Comparison of ENCODE assay signal across 8 cellular contexts in genomic region chr17:28371245-28372202, GRCh38. TPM values are rescaled to one million over a fixed set of nuclear protein-coding genes. Genes with fewer than 3 reads are reported as not detected.
DNase-seq lines count a peak whose midpoint lies in the region; ATAC-seq, FAIRE-seq and TF ChIP-seq lines count a peak whose summit lies in the region.

TSS of gene SARM1 (plus strand) at chr17:28371694. CDS start at chr17:28372033, 339 bp downstream.

- H3K27me3 ChIP-seq in mammary epithelial cell (ENCODE audit: insufficient read depth, low read length), result no peaks in the 10 kb centered on the region
- H3K27me3 ChIP-seq in keratinocyte (ENCODE audit: control insufficient read depth, extremely low read depth, insufficient read depth, low read length), result peaks cover 18% of the 10 kb centered on the region

- peak within 1 kb of the TSS; percentile 85 for H3K27ac Mint-ChIP-seq in activated B cell treated with CpG ODN at 0.5 μM for 24 hours

- H3K4me3 Mint-ChIP-seq in activated B cell treated with CpG ODN at 0.5 μM for 24 hours, result peak within 1 kb of the TSS; percentile 94

- in situ Hi-C loops in mammary epithelial cell (cut with MboI; ENCODE audit: low sequenced_read_pairs in 2 of 2), result no loop called here

- ATAC-seq in HG02610 (IDR thresholded peaks at IDR 0.05; ENCODE audit: unreplicated experiment) (peak; percentile 70), activated B cell treated with CpG ODN at 0.5 μM for 24 hours (ENCODE audit: low read depth) (peak; percentile 90)

- TF ChIP-seq CTCF in GM10266 (IDR thresholded peaks at IDR 0.05; ENCODE audit: control insufficient read depth, insufficient read depth, low read depth, missing control alignments), result no peak
- no peak for TF ChIP-seq CTCF in activated B cell treated with CpG ODN at 0.5 μM for 24 hours (IDR thresholded peaks at IDR 0.05)
- no peak for TF ChIP-seq CTCF in mammary epithelial cell (conservative IDR thresholded peaks at IDR 0.05 in 1 of 2, IDR thresholded peaks at IDR 0.05 in 1 of 2; ENCODE audit: extremely low read depth in 1 of 2, insufficient read depth in 1 of 2, low read depth in 1 of 2, low read length in 2 of 2)
- no peak for TF ChIP-seq CTCF in keratinocyte (optimal IDR thresholded peaks at IDR 0.05 in 1 of 3, IDR thresholded peaks at IDR 0.05 in 1 of 3, conservative IDR thresholded peaks at IDR 0.05 in 1 of 3; ENCODE audit: extremely low read depth in 1 of 3, insufficient read depth in 2 of 3, low read length in 3 of 3)

- BruUV-seq in mammary epithelial cell (replicated peaks; lab: Mats Ljungman, UMichigan), result no TSS peak

- DNase-seq in GM10266 (ENCODE audit: extremely low spot score), result peak; percentile 98
- peak; percentile 49 for DNase-seq in NCI-H187 treated with DMSO at 0.1 percent for 48 hours (lab: John Stamatoyannopoulos, UW)
- peak; percentile 82 for DNase-seq in activated B cell treated with CpG ODN at 0.5 μM for 24 hours
- DNase-seq in mammary epithelial cell, result peak; percentile 27
- no peak for DNase-seq in keratinocyte (ENCODE audit: low read depth, low spot score)
- DNase-seq in stimulated activated CD4-positive, alpha-beta T cell treated with anti-CD3 and anti-CD28 coated beads, Interleukin-12 subunit alpha, Interleukin-12 subunit beta, amount 100 ng/mL, for 24 hours (ENCODE audit: low read depth in 2 of 2), result peak; percentile 70 to 87
- DNase-seq in MV-4-11 (lab: John Stamatoyannopoulos, UW), result no peak

- H4K20me1 ChIP-seq in mammary epithelial cell (ENCODE audit: insufficient read depth, low read length) (no peaks in the 10 kb centered on the region), keratinocyte (ENCODE audit: control insufficient read depth, extremely low read depth, insufficient read depth, low read length) (no peaks in the 10 kb centered on the region)

- FAIRE-seq in keratinocyte (lab: Jason Lieb, UNC), result no peak

- no peaks in the 10 kb centered on the region for H3K9me1 ChIP-seq in keratinocyte (ENCODE audit: control insufficient read depth, extremely low read depth, insufficient read depth, low read length)

- CTCF ChIA-PET in activated B cell treated with CpG ODN at 0.5 μM for 24 hours (lab: Charles Lee), result interaction anchor here (2.1 kb wide), 1 partner anchor 46 kb away, joined by 6 read pairs; no protein-coding TSS in a partner anchor
- CTCF ChIA-PET in mammary epithelial cell (lab: Charles Lee; ENCODE audit: low non-redundant PET), result no interaction called here

- dilution Hi-C loops in mammary epithelial cell (cut with HindIII; ENCODE audit: low sequenced_read_pairs) (loop anchor here (5.0 kb wide), 1 partner anchor 176 kb away; no protein-coding TSS in a partner anchor), keratinocyte (cut with MboI; ENCODE audit: extremely low pct_ligation_motif_present, low sequenced_read_pairs) (no loop called here)

- H2AFZ ChIP-seq in mammary epithelial cell (ENCODE audit: low read depth, low read length) (peak within 1 kb of the TSS; percentile 69), keratinocyte (ENCODE audit: control insufficient read depth, low read length) (peak within 1 kb of the TSS; percentile 43)

- no peak within 1 kb of the TSS for H3K27ac ChIP-seq in mammary epithelial cell (ENCODE audit: insufficient read depth, low read depth, low read length)
- no peak within 1 kb of the TSS for H3K27ac ChIP-seq in keratinocyte (ENCODE audit: control insufficient read depth, insufficient read depth, low read length)

- H3K9me3 Mint-ChIP-seq in activated B cell treated with CpG ODN at 0.5 μM for 24 hours, result no peaks in the 10 kb centered on the region

- POLR2A ChIA-PET in activated B cell treated with CpG ODN at 0.5 μM for 24 hours (lab: Charles Lee), result interaction anchor here (0.7 to 2.5 kb wide), 4 partner anchors 10 to 36 kb away, joined by 3 to 20 read pairs (median 10); partner anchors contain the start of genes IFT20, POLDIP2 and TNFAIP1

- no peak within 1 kb of the TSS for H3K9ac ChIP-seq in mammary epithelial cell (ENCODE audit: insufficient read depth, low read length)
- H3K9ac ChIP-seq in keratinocyte (ENCODE audit: control insufficient read depth, extremely low read depth, insufficient read depth, low read length), result no peak within 1 kb of the TSS

- H3K4me1 Mint-ChIP-seq in activated B cell treated with CpG ODN at 0.5 μM for 24 hours, result peaks cover 23% of the 10 kb centered on the region

- peaks cover 11% of the 10 kb centered on the region for H3K4me1 ChIP-seq in mammary epithelial cell (ENCODE audit: insufficient read depth, low read length)
- peaks cover 8% of the 10 kb centered on the region for H3K4me1 ChIP-seq in keratinocyte (ENCODE audit: control insufficient read depth, extremely low read depth, insufficient read depth, low read length)

- H3K27me3 Mint-ChIP-seq in activated B cell treated with CpG ODN at 0.5 μM for 24 hours, result no peaks in the 10 kb centered on the region

- H3K36me3 ChIP-seq in mammary epithelial cell (ENCODE audit: insufficient read depth, low read length) (no peaks in the 10 kb centered on the region), keratinocyte (ENCODE audit: control insufficient read depth in 2 of 2, extremely low read depth in 1 of 2, insufficient read depth in 2 of 2, low read length in 2 of 2) (no peaks in the 10 kb centered on the region)

- 2% methylated on average over 17 of the region's 80 CpGs for WGBS in mammary epithelial cell (ENCODE audit: low coverage, missing lambda C conversion rate)

- intact Hi-C loops in activated B cell treated with CpG ODN at 0.5 μM for 24 hours (cut with micrococcal nuclease) (loop anchor here (1.0 to 5.0 kb wide), 4 partner anchors 14 to 54 kb away; partner anchors contain the start of genes IFT20, POLDIP2, SLC46A1 and TMEM97), mammary epithelial cell (cut with micrococcal nuclease) (loop anchor here (2.0 kb wide), 1 partner anchor 35 kb away; the partner anchor contains the start of gene SLC46A1)

- peak within 1 kb of the TSS; percentile 93 for H3K4me2 ChIP-seq in mammary epithelial cell (ENCODE audit: insufficient read depth, low read depth, low read length)
- peak within 1 kb of the TSS; percentile 71 for H3K4me2 ChIP-seq in keratinocyte (ENCODE audit: control insufficient read depth, extremely low read depth, insufficient read depth, low read depth, low read length)

- H3K36me3 Mint-ChIP-seq in activated B cell treated with CpG ODN at 0.5 μM for 24 hours (ENCODE audit: low read depth), result peaks cover 3% of the 10 kb centered on the region

- H3K79me2 ChIP-seq in mammary epithelial cell (ENCODE audit: insufficient read depth, low read length) (no peaks in the 10 kb centered on the region), keratinocyte (ENCODE audit: control insufficient read depth, insufficient read depth, low read length) (no peaks in the 10 kb centered on the region)

- H3K4me3 ChIP-seq in mammary epithelial cell (replicated peaks in 1 of 3; ENCODE audit: insufficient read depth in 1 of 3, low read depth in 2 of 3, low read length in 3 of 3) (peak within 1 kb of the TSS; percentile 23 to 50 (median 36)), keratinocyte (ENCODE audit: control insufficient read depth in 2 of 3, extremely low read depth in 1 of 3, insufficient read depth in 2 of 3, low read depth in 1 of 3, low read length in 3 of 3) (peak within 1 kb of the TSS; percentile 3 to 55 (median 46))

- H3K9me3 ChIP-seq in mammary epithelial cell (replicated peaks; ENCODE audit: insufficient read depth, low read length) (no peaks in the 10 kb centered on the region), keratinocyte (ENCODE audit: control insufficient read depth, low read depth, low read length) (no peaks in the 10 kb centered on the region)

RNA-seq across cellular contexts. Expression of gene SARM1, which starts in this region (rescaled TPM):
- 15.0 and 19.9 TPM in 2 replicates for total RNA-seq in activated B cell treated with CpG ODN at 0.5 μM for 24 hours
- total RNA-seq in mammary epithelial cell, result 1 to 10 TPM; 4.8 to 8.7 TPM
- 0.97 TPM for polyA plus RNA-seq in mammary epithelial cell
- 0.67 TPM for polyA minus RNA-seq in mammary epithelial cell
- 0.55 to 1.6 TPM (median 0.90 TPM) in 3 replicates for polyA plus RNA-seq in keratinocyte
- 0.30 TPM for polyA plus RNA-seq in keratinocyte (2011; ENCODE audit: low read depth)
- polyA plus RNA-seq in keratinocyte (2011; cell fraction: cytosol; rRNA removed), result 0.63 and 1.0 TPM in 2 replicates
- 2.7 and 2.8 TPM in 2 replicates for polyA plus RNA-seq in keratinocyte (2011; cell fraction: nucleus; rRNA removed)
- polyA plus RNA-seq in keratinocyte (2012; ENCODE audit: low replicate concordance), result 0.73 and 1.3 TPM in 2 replicates
- polyA minus RNA-seq in keratinocyte, result 2.2 to 8.6 TPM (median 3.7 TPM) in 3 replicates
- 3.3 TPM for polyA minus RNA-seq in keratinocyte (2011; cell fraction: cytosol; rRNA and poly(A)+ RNA removed)
- polyA minus RNA-seq in keratinocyte (2011; cell fraction: nucleus; rRNA and poly(A)+ RNA removed), result 1.4 and 2.7 TPM in 2 replicates

Comparison
In these comparisons a context has a peak if more than half of its experiments do, and no peak if none do; other contexts are left out.
1. DNase-seq: peak in GM10266 (single experiment), NCI-H187 treated with DMSO at 0.1 percent for 48 hours (single experiment), activated B cell treated with CpG ODN at 0.5 μM for 24 hours (single experiment), mammary epithelial cell (single experiment) and stimulated activated CD4-positive, alpha-beta T cell treated with anti-CD3 and anti-CD28 coated beads, Interleukin-12 subunit alpha, Interleukin-12 subunit beta, amount 100 ng/mL, for 24 hours (2 of 2); none in keratinocyte (single experiment) and MV-4-11 (single experiment).